8 cellular contexts compared by ENCODE assay signal in genomic region chr1:103514920-103515503, GRCh38. TPM values are rescaled to one million over a fixed set of nuclear protein-coding genes. Genes with fewer than 3 reads are reported as not detected.
DNase-seq lines count a peak whose midpoint lies in the region; ATAC-seq and TF ChIP-seq lines count a peak whose summit lies in the region.

No MANE protein-coding gene starts in this region.

- H3K4me1 Mint-ChIP-seq in activated naive CD8-positive, alpha-beta T cell (ENCODE audit: low read depth): peaks cover 27% of the 10 kb centered on the region
- peaks cover 17% of the 10 kb centered on the region for H3K4me1 Mint-ChIP-seq in stimulated activated effector memory CD8-positive, alpha-beta T cell treated with anti-CD3 and anti-CD28 coated beads, Interleukin-12 subunit alpha, Interleukin-12 subunit beta, amount 100 ng/mL, for 72 hours

- peak; percentile 85 for DNase-seq in DMS53 (lab: John Stamatoyannopoulos, UW)
- peak; percentile 22 for DNase-seq in NCI-H2227 (lab: John Stamatoyannopoulos, UW; ENCODE audit: unreplicated experiment)
- DNase-seq in hepatocyte (ENCODE audit: low spot score): peak; percentile 54
- DNase-seq in stimulated activated effector memory CD8-positive, alpha-beta T cell treated with anti-CD3 and anti-CD28 coated beads, Interleukin-12 subunit alpha, Interleukin-12 subunit beta, amount 100 ng/mL, for 72 hours (ENCODE audit: low spot score in 2 of 2): no peak
- DNase-seq in NCI-H187 treated with DMSO at 0.1 percent for 48 hours (lab: John Stamatoyannopoulos, UW): no peak

- H3K4me1 ChIP-seq in hepatocyte (ENCODE audit: insufficient read depth): no peaks in the 10 kb centered on the region

- ATAC-seq in GM19025 (IDR thresholded peaks at IDR 0.05; ENCODE audit: low read depth, unreplicated experiment) (peak; percentile 66), HG03095 (IDR thresholded peaks at IDR 0.05; ENCODE audit: unreplicated experiment) (peak; percentile 72)
- peak; percentile 61 for ATAC-seq in stimulated activated effector memory CD8-positive, alpha-beta T cell treated with anti-CD3 and anti-CD28 coated beads, Interleukin-12 subunit alpha, Interleukin-12 subunit beta, amount 100 ng/mL, for 72 hours

- H3K27ac Mint-ChIP-seq in activated naive CD8-positive, alpha-beta T cell: peak overlapping the region; percentile 96
- no peak overlapping the region for H3K27ac Mint-ChIP-seq in stimulated activated effector memory CD8-positive, alpha-beta T cell treated with anti-CD3 and anti-CD28 coated beads, Interleukin-12 subunit alpha, Interleukin-12 subunit beta, amount 100 ng/mL, for 72 hours

- 80% methylated on average over 1 of the region's 1 CpG for WGBS in hepatocyte (ENCODE audit: low lambda C conversion rate, missing lambda C conversion rate)

- peak overlapping the region; percentile 21 for H3K4me3 Mint-ChIP-seq in activated naive CD8-positive, alpha-beta T cell
- H3K4me3 Mint-ChIP-seq in stimulated activated effector memory CD8-positive, alpha-beta T cell treated with anti-CD3 and anti-CD28 coated beads, Interleukin-12 subunit alpha, Interleukin-12 subunit beta, amount 100 ng/mL, for 72 hours: no peak overlapping the region

- H3K4me2 ChIP-seq in hepatocyte: no peak overlapping the region

- H3K79me2 ChIP-seq in hepatocyte: no peaks in the 10 kb centered on the region

- H3K9me2 ChIP-seq in hepatocyte (replicated peaks; ENCODE audit: insufficient read depth): no peaks in the 10 kb centered on the region

- peak; percentile 77 for TF ChIP-seq CTCF in hepatocyte (IDR thresholded peaks at IDR 0.05; ENCODE audit: poor library complexity)

- no peak overlapping the region for H3K27ac ChIP-seq in hepatocyte

- no peaks in the 10 kb centered on the region for H3K27me3 ChIP-seq in hepatocyte

- H3K4me3 ChIP-seq in hepatocyte: no peak overlapping the region

- no peaks in the 10 kb centered on the region for H3K9me3 ChIP-seq in hepatocyte (ENCODE audit: low read depth)

- no peaks in the 10 kb centered on the region for H4K20me1 ChIP-seq in hepatocyte (ENCODE audit: insufficient read depth, poor library complexity, severe bottlenecking)

- H3K27me3 Mint-ChIP-seq in activated naive CD8-positive, alpha-beta T cell: no peaks in the 10 kb centered on the region

- H3K9me3 Mint-ChIP-seq in activated naive CD8-positive, alpha-beta T cell (ENCODE audit: low read depth): peaks cover 5% of the 10 kb centered on the region
- peaks cover 5% of the 10 kb centered on the region for H3K9me3 Mint-ChIP-seq in stimulated activated effector memory CD8-positive, alpha-beta T cell treated with anti-CD3 and anti-CD28 coated beads, Interleukin-12 subunit alpha, Interleukin-12 subunit beta, amount 100 ng/mL, for 72 hours

- H3K36me3 ChIP-seq in hepatocyte (replicated peaks; ENCODE audit: insufficient read depth, low read depth): no peaks in the 10 kb centered on the region

- peaks cover 20% of the 10 kb centered on the region for H3K36me3 Mint-ChIP-seq in activated naive CD8-positive, alpha-beta T cell
- H3K36me3 Mint-ChIP-seq in stimulated activated effector memory CD8-positive, alpha-beta T cell treated with anti-CD3 and anti-CD28 coated beads, Interleukin-12 subunit alpha, Interleukin-12 subunit beta, amount 100 ng/mL, for 72 hours: no peaks in the 10 kb centered on the region

- H2AFZ ChIP-seq in hepatocyte: no peak overlapping the region

RNA-seq across cellular contexts. Expression of gene RNPC3, which starts 10.5 kb away (rescaled TPM):
- 16.7 and 23.4 TPM in 2 replicates for total RNA-seq in hepatocyte
- polyA plus RNA-seq in hepatocyte: 13.4 and 22.2 TPM in 2 replicates

RNA-seq across cellular contexts. Expression of gene AMY2B, which starts 56.4 kb away (rescaled TPM):
- total RNA-seq in hepatocyte: 12.6 and 21.5 TPM in 2 replicates
- 9.1 and 9.7 TPM in 2 replicates for polyA plus RNA-seq in hepatocyte

Comparison
In these comparisons a context has a peak if more than half of its experiments do, and no peak if none do; other contexts are left out.
1. DNase-seq: peak in DMS53 (single experiment), NCI-H2227 (single experiment) and hepatocyte (single experiment); none in stimulated activated effector memory CD8-positive, alpha-beta T cell treated with anti-CD3 and anti-CD28 coated beads, Interleukin-12 subunit alpha, Interleukin-12 subunit beta, amount 100 ng/mL, for 72 hours (0 of 2) and NCI-H187 treated with DMSO at 0.1 percent for 48 hours (single experiment).
2. Peak in every context shown above with its lines, with median percentiles within 50 percentile points of each other: ATAC-seq.